Comparison of ENCODE assay signal across 1 cellular context in genomic region chr11:119368121-119369034, GRCh38.
A peak's percentile ranks its signal among the peaks of the same experiment; 100 is the strongest.
TF ChIP-seq lines count a peak whose summit lies in the region.

No MANE protein-coding gene starts in this region.

TF ChIP-seq in HepG2, 621 proteins besides CTCF, POLR2A, EP300 and RAD21 (continued from another document and continues in another):
- no peak for TF ChIP-seq GRHL1 (CRISPR knock-in tag; conservative IDR thresholded peaks at IDR 0.05)
- no peak for TF ChIP-seq HCFC1 (IDR thresholded peaks at IDR 0.05; ENCODE audit: low read depth, low read length)
- TF ChIP-seq NFKBIZ (CRISPR knock-in tag; IDR thresholded peaks at IDR 0.05) = no peak
- no peak for TF ChIP-seq CENPBD1 (CRISPR knock-in tag; IDR thresholded peaks at IDR 0.05; ENCODE audit: borderline replicate concordance, low read depth)
- TF ChIP-seq ARID5B (CRISPR knock-in tag; IDR thresholded peaks at IDR 0.05) = peak; percentile 91
- peak; percentile 70; the same call in 1 of the 2 replicates for TF ChIP-seq SMAD3 (CRISPR knock-in tag; IDR thresholded peaks at IDR 0.05)
- peak; percentile 94 for TF ChIP-seq NCOR1 (IDR thresholded peaks at IDR 0.05; ENCODE audit: borderline replicate concordance, low read length)
- no peak for TF ChIP-seq GZF1 (CRISPR knock-in tag; IDR thresholded peaks at IDR 0.05)
- no peak for TF ChIP-seq ZNF276 (CRISPR knock-in tag; IDR thresholded peaks at IDR 0.05; ENCODE audit: low read depth)
- TF ChIP-seq CENPX (CRISPR knock-in tag; IDR thresholded peaks at IDR 0.05) = no peak
- TF ChIP-seq ZNF354B (CRISPR knock-in tag; IDR thresholded peaks at IDR 0.05) = no peak
- 0 out of 2 replicates have a peak, but pooled peaks have one; percentile 42 for TF ChIP-seq NFAT5 (CRISPR knock-in tag; IDR thresholded peaks at IDR 0.05)
- TF ChIP-seq USF2 (IDR thresholded peaks at IDR 0.05; ENCODE audit: low read depth, low read length) = peak; percentile 80
- TF ChIP-seq USF2 (CRISPR knock-in tag; IDR thresholded peaks at IDR 0.05; ENCODE audit: borderline replicate concordance) = peak; percentile 93; the same call in 1 of the 2 replicates
- TF ChIP-seq ZBTB39 (CRISPR knock-in tag; IDR thresholded peaks at IDR 0.05) = peak; percentile 73; the same call in 1 of the 2 replicates
- peak; percentile 87 for TF ChIP-seq RXRA (CRISPR knock-in tag; IDR thresholded peaks at IDR 0.05)
- TF ChIP-seq NRL (CRISPR knock-in tag; IDR thresholded peaks at IDR 0.05; ENCODE audit: borderline replicate concordance) = no peak
- peak; percentile 70; the same call in 1 of the 2 replicates for TF ChIP-seq SP4 (CRISPR knock-in tag; IDR thresholded peaks at IDR 0.05)
- TF ChIP-seq ZSCAN12 (CRISPR knock-in tag; IDR thresholded peaks at IDR 0.05) = no peak; the same call in 1 of the 2 replicates
- peak; percentile 89 for TF ChIP-seq ATF3 (CRISPR knock-in tag; IDR thresholded peaks at IDR 0.05)
- TF ChIP-seq SNRNP70 (IDR thresholded peaks at IDR 0.05; ENCODE audit: low read depth, low read length) = no peak
- no peak for TF ChIP-seq ZNF382 (CRISPR knock-in tag; IDR thresholded peaks at IDR 0.05; ENCODE audit: borderline replicate concordance)
- no peak for TF ChIP-seq ZNF674 (CRISPR knock-in tag; IDR thresholded peaks at IDR 0.05; ENCODE audit: low read depth)
- TF ChIP-seq ZNF180 (CRISPR knock-in tag; IDR thresholded peaks at IDR 0.05; ENCODE audit: borderline replicate concordance, low read depth) = no peak
- TF ChIP-seq MEIS2 (CRISPR knock-in tag; IDR thresholded peaks at IDR 0.05) = peak; percentile 83
- TF ChIP-seq E2F1 (CRISPR knock-in tag; IDR thresholded peaks at IDR 0.05) = no peak
- TF ChIP-seq CSRNP2 (CRISPR knock-in tag; conservative IDR thresholded peaks at IDR 0.05; ENCODE audit: low read depth) = no peak
- no peak; the same call in 1 of the 2 replicates for TF ChIP-seq THAP9 (CRISPR knock-in tag; IDR thresholded peaks at IDR 0.05; ENCODE audit: borderline replicate concordance)
- TF ChIP-seq ZNF274 (CRISPR knock-in tag; IDR thresholded peaks at IDR 0.05) = no peak
